10 cellular contexts compared by ENCODE assay signal in genomic region chr5:105430516-105430915, GRCh38.
"Had no signal": no experiment of that assay in that cellular context is flagged by ENCODE, and none has a peak within 500 bp of the region (broad histone marks: within the 10 kb centered on the region; RNA-seq: fewer than 3 reads in every experiment).

No MANE protein-coding gene starts in this region.

- H3K27ac Mint-ChIP-seq: HFFc6, IgD-negative memory B cell had no signal

- H3K4me3 ChIP-seq: GM23248, HAP-1 had no signal

- H3K27me3 Mint-ChIP-seq: IgD-negative memory B cell had no signal

- H3K36me3 ChIP-seq: HAP-1 had no signal

- H3K9me3 ChIP-seq: HAP-1 had no signal

- H3K9ac ChIP-seq: GM23248 had no signal

- ATAC-seq: HCT116, HepG2 had no signal

- DNase-seq: GM23248, GOT3, H7, HFFc6, KBM-7 had no signal

- H3K4me1 ChIP-seq: HAP-1 had no signal

- H3K36me3 Mint-ChIP-seq: IgD-negative memory B cell had no signal

- H3K4me3 Mint-ChIP-seq: HFFc6, IgD-negative memory B cell had no signal

- H3K27ac ChIP-seq: GM23248, HL-60 had no signal

- H3K4me1 Mint-ChIP-seq: IgD-negative memory B cell had no signal
